ENCODE assay signal across 8 cellular contexts in genomic region chr11:124740277-124740882, GRCh38. TPM values are rescaled to one million over a fixed set of nuclear protein-coding genes. Genes with fewer than 3 reads are reported as not detected.
DNase-seq lines count a peak whose midpoint lies in the region; ATAC-seq, FAIRE-seq and TF ChIP-seq lines count a peak whose summit lies in the region.

No MANE protein-coding gene starts in this region.

- H3K4me1 ChIP-seq in GM12878 (ENCODE audit: control insufficient read depth, insufficient read depth, low read length), result peaks cover 10% of the 10 kb centered on the region

- no peaks in the 10 kb centered on the region for H3K9me3 ChIP-seq in GM12878 (replicated peaks; ENCODE audit: control insufficient read depth, insufficient read depth, low read length)

- ATAC-seq in GM19438 (IDR thresholded peaks at IDR 0.05; ENCODE audit: low read depth, unreplicated experiment), result peak; percentile 48
- ATAC-seq in HG03460 (IDR thresholded peaks at IDR 0.05; ENCODE audit: unreplicated experiment), result peak; percentile 49
- ATAC-seq in GM12878, result peak; percentile 69
- ATAC-seq in left colon, result peak; percentile 36

- H3K27ac ChIP-seq in GM12878 (ENCODE audit: control insufficient read depth, insufficient read depth), result no peak overlapping the region

- H3K27me3 ChIP-seq in GM12878 (replicated peaks in 1 of 2; ENCODE audit: control insufficient read depth in 2 of 2, insufficient read depth in 2 of 2, low read length in 1 of 2), result peaks cover 2 to 3% of the 10 kb centered on the region in 2 experiments; a peak in 1 of 4 replicates

- no peak for FAIRE-seq in GM12878 (lab: Jason Lieb, UNC)

- POLR2A ChIA-PET in GM12878 (lab: Charles Lee), result interaction anchor here (0.8 to 1.6 kb wide), 3 partner anchors 13 to 67 kb away, joined by 3 to 6 read pairs (median 5); partner anchors contain the start of genes SIAE and SPA17

- RAD21 ChIA-PET in GM12878 (lab: Charles Lee; ENCODE audit: unreplicated experiment), result interaction anchor here (1.6 to 2.9 kb wide), 2 partner anchors 23 to 70 kb away, joined by 4 to 23 read pairs; no protein-coding TSS in a partner anchor

- peak overlapping the region; percentile 67 for H2AFZ ChIP-seq in GM12878 (ENCODE audit: control insufficient read depth, low read depth, low read length)

- BruUV-seq in GM12878 (replicated peaks; lab: Mats Ljungman, UMichigan), result no TSS peak

- TF ChIP-seq CTCF in GM12878 (IDR thresholded peaks at IDR 0.05 in 2 of 3, conservative IDR thresholded peaks at IDR 0.05 in 1 of 3; ENCODE audit: control insufficient read depth in 2 of 3, extremely low read depth in 1 of 3, insufficient read depth in 1 of 3, low read depth in 3 of 3, low read length in 3 of 3), result peak; percentile 47 to 55 (median 52)

- no peak for TF ChIP-seq EP300 in GM12878 (IDR thresholded peaks at IDR 0.05; ENCODE audit: borderline replicate concordance in 1 of 2, control insufficient read depth in 1 of 2, low read depth in 2 of 2, low read length in 2 of 2)

- peak overlapping the region; percentile 29; the same call in 1 of the 2 replicates for H3K9ac ChIP-seq in GM12878 (ENCODE audit: control insufficient read depth, insufficient read depth, low read length)

- DNase-seq in CD1c-positive myeloid dendritic cell (ENCODE audit: extremely low spot score) (peak; percentile 81), SKM-1 (lab: John Stamatoyannopoulos, UW; ENCODE audit: unreplicated experiment) (peak; percentile 76), GM12878 (ENCODE audit: low read depth, low spot score) (no peak), left colon (peak in 1 of 2 donors; percentile 40), NCI-H774 (lab: John Stamatoyannopoulos, UW) (no peak)
- DNase-seq in stimulated activated CD4-positive, alpha-beta T cell treated with anti-CD3 and anti-CD28 coated beads, TNF-alpha, amount 100 ng/mL, for 24 hours (ENCODE audit: low read depth in 3 of 3), result peak in 2 of 3 experiments; percentile 31 to 64

- CTCF ChIA-PET in GM12878 (lab: Yijun Ruan, JAX), result interaction anchor here (0.5 to 12.2 kb wide), 7 partner anchors 9 to 883 kb away, joined by 3 to 202 read pairs (median 6); partner anchors contain the start of genes ESAM, SIAE and SPA17

- SMC1A ChIA-PET in GM12878 (lab: Charles Lee; ENCODE audit: uncharacterized antibody, unreplicated experiment), result interaction anchor here (0.8 to 4.9 kb wide), 5 partner anchors 15 to 96 kb away, joined by 3 to 32 read pairs (median 4); partner anchors contain the start of genes SIAE and SPA17

- H3K4me3 ChIP-seq in GM12878, result peak overlapping the region; percentile 81

- H4K20me1 ChIP-seq in GM12878 (ENCODE audit: control insufficient read depth, insufficient read depth), result no peaks in the 10 kb centered on the region

- no peaks in the 10 kb centered on the region for H3K79me2 ChIP-seq in GM12878 (ENCODE audit: control insufficient read depth, insufficient read depth, low read length)

- TF ChIP-seq RAD21 in GM12878 (IDR thresholded peaks at IDR 0.05; ENCODE audit: insufficient read depth, low read depth, low read length), result no peak

- no peak for TF ChIP-seq POLR2A in GM12878 (IDR thresholded peaks at IDR 0.05; ENCODE audit: low read depth, low read length)

- in situ Hi-C loops in GM12878 (cut with MboI), result no loop called here

- peak overlapping the region; percentile 99 for H3K4me2 ChIP-seq in GM12878 (ENCODE audit: control insufficient read depth, insufficient read depth)

- intact Hi-C loops in GM12878 (cut with micrococcal nuclease; ENCODE audit: unreplicated experiment) (no loop called here), left colon (cut with DNase I, micrococcal nuclease) (no loop called here)

- no peaks in the 10 kb centered on the region for H3K36me3 ChIP-seq in GM12878 (ENCODE audit: control insufficient read depth in 2 of 2, insufficient read depth in 2 of 2, low read length in 1 of 2)

- WGBS in GM12878 (ENCODE audit: insufficient coverage, insufficient replicate concordance, low lambda C conversion rate, missing lambda C conversion rate), result 7% methylated on average over 37 of the region's 37 CpGs

TF ChIP-seq in GM12878, 131 proteins besides CTCF, POLR2A, EP300 and RAD21 (continues in another document):
- TF ChIP-seq TARDBP (IDR thresholded peaks at IDR 0.05; ENCODE audit: borderline replicate concordance) (no peak), SMC3 (IDR thresholded peaks at IDR 0.05; ENCODE audit: borderline replicate concordance, low read length) (peak; percentile 22; the same call in 1 of the 2 replicates), IKZF1 (conservative IDR thresholded peaks at IDR 0.05) (peak; percentile 60)

RNA-seq across cellular contexts. Expression of gene NRGN, which starts 0.6 kb away (rescaled TPM):
- total RNA-seq in GM12878 (2013; cell fraction: nucleolus; rRNA removed), result not detected in 2 replicates
- total RNA-seq in GM12878 (2014; rRNA removed), result 0.49 and 1.1 TPM in 2 replicates
- 0.36 TPM in 1 of 2 replicates, not detected in the other for total RNA-seq in GM12878 (2014; rRNA removed; fragmentation: Illumina TruSeq; extraction: Trizol)
- 2.7 and 3.2 TPM in 2 replicates for total RNA-seq in GM12878 (2021)
- polyA plus RNA-seq in GM12878 (2011; ENCODE audit: low read depth), result 0.84 TPM
- polyA plus RNA-seq in GM12878 (2011; rRNA removed), result 0.97 and 2.1 TPM in 2 replicates
- polyA plus RNA-seq in GM12878 (2011; cell fraction: cytosol; rRNA removed), result 4.2 and 5.7 TPM in 2 replicates
- polyA plus RNA-seq in GM12878 (2011; cell fraction: nucleus; rRNA removed), result 9.3 and 10.5 TPM in 2 replicates
- 2.3 and 2.8 TPM in 2 replicates for polyA plus RNA-seq in GM12878 (2012)
- polyA plus RNA-seq in GM12878 (2014; fragmentation: Illumina TruSeq; extraction: Trizol), result 1.2 TPM in 1 of 2 replicates, not detected in the other
- polyA plus RNA-seq in GM12878 (2014; fragmentation: Nextera tagmentation; extraction: Ambion mirVana), result not detected
- polyA plus RNA-seq in GM12878 (2014; rRNA removed), result 2.8 and 3.5 TPM in 2 replicates
- polyA plus RNA-seq in GM12878 (2016; fragmentation: Nextera tagmentation; extraction: Ambion mirVana), result 1 to 10 TPM in 1 of 2 experiments, under 1 TPM in 1; 0.92 to 1.1 TPM
- 0.88 and 0.95 TPM in 2 replicates for polyA minus RNA-seq in GM12878 (2011; rRNA and poly(A)+ RNA removed)
- 2.0 and 2.1 TPM in 2 replicates for polyA minus RNA-seq in GM12878 (2011; cell fraction: cytosol; rRNA and poly(A)+ RNA removed)
- polyA minus RNA-seq in GM12878 (2011; cell fraction: nucleus; rRNA and poly(A)+ RNA removed), result 1.9 and 2.4 TPM in 2 replicates
- total RNA-seq in left colon, result 1 to 10 TPM; 1.8 to 2.5 TPM

RNA-seq across cellular contexts. Expression of gene VSIG2, which starts 11.7 kb away (rescaled TPM):
- total RNA-seq in GM12878 (2013; cell fraction: nucleolus; rRNA removed), result 0.46 TPM in 1 of 2 replicates, not detected in the other
- total RNA-seq in GM12878 (2014; rRNA removed) (not detected in 2 replicates), GM12878 (2014; rRNA removed; fragmentation: Illumina TruSeq; extraction: Trizol) (0.13 TPM in 1 of 2 replicates, not detected in the other), GM12878 (2021) (0.31 and 0.40 TPM in 2 replicates), left colon (100 to 1,000 TPM; 176 to 228 TPM)
- not detected for polyA plus RNA-seq in GM12878 (2011; ENCODE audit: low read depth)
- polyA plus RNA-seq in GM12878 (2011; rRNA removed) (0.12 and 0.15 TPM in 2 replicates), GM12878 (2014; fragmentation: Illumina TruSeq; extraction: Trizol) (not detected in 2 replicates), GM12878 (2014; fragmentation: Nextera tagmentation; extraction: Ambion mirVana) (not detected), GM12878 (2014; rRNA removed) (0.15 and 0.27 TPM in 2 replicates), GM12878 (2016; fragmentation: Nextera tagmentation; extraction: Ambion mirVana) (under 1 TPM in 1 of 2 experiments, not detected in 1; 0.19 TPM)
- polyA plus RNA-seq in GM12878 (2011; cell fraction: cytosol; rRNA removed), result 0.07 TPM in 1 of 2 replicates, not detected in the other
- polyA plus RNA-seq in GM12878 (2011; cell fraction: nucleus; rRNA removed), result 0.41 and 1.0 TPM in 2 replicates
- 0.14 TPM in 1 of 2 replicates, not detected in the other for polyA plus RNA-seq in GM12878 (2012)
- not detected in 2 replicates for polyA minus RNA-seq in GM12878 (2011; rRNA and poly(A)+ RNA removed)
- polyA minus RNA-seq in GM12878 (2011; cell fraction: cytosol; rRNA and poly(A)+ RNA removed), result not detected in 2 replicates
- polyA minus RNA-seq in GM12878 (2011; cell fraction: nucleus; rRNA and poly(A)+ RNA removed), result not detected in 2 replicates

RNA-seq across cellular contexts. Expression of gene ESAM, which starts 21.7 kb away (rescaled TPM):
- 17.0 and 18.6 TPM in 2 replicates for total RNA-seq in GM12878 (2013; cell fraction: nucleolus; rRNA removed)
- total RNA-seq in GM12878 (2014; rRNA removed) (16.3 and 20.6 TPM in 2 replicates), GM12878 (2014; rRNA removed; fragmentation: Illumina TruSeq; extraction: Trizol) (9.2 and 9.4 TPM in 2 replicates), GM12878 (2021) (26.1 and 26.9 TPM in 2 replicates), left colon (1 to 10 TPM; 8.6 to 9.6 TPM)
- polyA plus RNA-seq in GM12878 (2011; ENCODE audit: low read depth), result 7.7 TPM
- polyA plus RNA-seq in GM12878 (2011; rRNA removed) (5.7 and 15.3 TPM in 2 replicates), GM12878 (2014; fragmentation: Illumina TruSeq; extraction: Trizol) (14.4 and 18.4 TPM in 2 replicates), GM12878 (2014; fragmentation: Nextera tagmentation; extraction: Ambion mirVana) (1 to 10 TPM; 2.7 to 6.9 TPM), GM12878 (2014; rRNA removed) (22.3 and 24.6 TPM in 2 replicates), GM12878 (2016; fragmentation: Nextera tagmentation; extraction: Ambion mirVana) (10 to 100 TPM; 34.2 to 43.6 TPM)
- 12.8 and 13.5 TPM in 2 replicates for polyA plus RNA-seq in GM12878 (2011; cell fraction: cytosol; rRNA removed)
- polyA plus RNA-seq in GM12878 (2011; cell fraction: nucleus; rRNA removed), result 32.4 and 38.8 TPM in 2 replicates
- polyA plus RNA-seq in GM12878 (2012), result 17.7 and 20.4 TPM in 2 replicates
- polyA minus RNA-seq in GM12878 (2011; rRNA and poly(A)+ RNA removed), result 6.6 and 9.7 TPM in 2 replicates
- 2.5 and 2.9 TPM in 2 replicates for polyA minus RNA-seq in GM12878 (2011; cell fraction: cytosol; rRNA and poly(A)+ RNA removed)
- polyA minus RNA-seq in GM12878 (2011; cell fraction: nucleus; rRNA and poly(A)+ RNA removed), result 7.5 and 9.0 TPM in 2 replicates

RNA-seq across cellular contexts. Expression of gene MSANTD2, which starts 59.8 kb away (rescaled TPM):
- total RNA-seq in GM12878 (2013; cell fraction: nucleolus; rRNA removed), result 9.9 and 13.0 TPM in 2 replicates
- total RNA-seq in GM12878 (2014; rRNA removed), result 12.0 and 13.7 TPM in 2 replicates
- total RNA-seq in GM12878 (2014; rRNA removed; fragmentation: Illumina TruSeq; extraction: Trizol), result 10.6 and 11.2 TPM in 2 replicates
- 8.7 and 9.0 TPM in 2 replicates for total RNA-seq in GM12878 (2021)
- polyA plus RNA-seq in GM12878 (2011; ENCODE audit: low read depth), result 3.1 TPM
- 7.2 and 10.4 TPM in 2 replicates for polyA plus RNA-seq in GM12878 (2011; rRNA removed)
- polyA plus RNA-seq in GM12878 (2011; cell fraction: cytosol; rRNA removed), result 3.4 and 3.9 TPM in 2 replicates
- 12.3 and 14.2 TPM in 2 replicates for polyA plus RNA-seq in GM12878 (2011; cell fraction: nucleus; rRNA removed)
- polyA plus RNA-seq in GM12878 (2012), result 3.2 and 5.0 TPM in 2 replicates
- polyA plus RNA-seq in GM12878 (2014; fragmentation: Illumina TruSeq; extraction: Trizol), result 11.6 and 17.5 TPM in 2 replicates
- polyA plus RNA-seq in GM12878 (2014; fragmentation: Nextera tagmentation; extraction: Ambion mirVana), result 1 to 10 TPM; 3.0 to 4.1 TPM
- 12.4 and 13.8 TPM in 2 replicates for polyA plus RNA-seq in GM12878 (2014; rRNA removed)
- polyA plus RNA-seq in GM12878 (2016; fragmentation: Nextera tagmentation; extraction: Ambion mirVana), result 1 to 10 TPM; 6.4 to 7.0 TPM
- 1.8 and 1.9 TPM in 2 replicates for polyA minus RNA-seq in GM12878 (2011; rRNA and poly(A)+ RNA removed)
- 3.6 and 4.0 TPM in 2 replicates for polyA minus RNA-seq in GM12878 (2011; cell fraction: cytosol; rRNA and poly(A)+ RNA removed)
- 5.3 and 9.5 TPM in 2 replicates for polyA minus RNA-seq in GM12878 (2011; cell fraction: nucleus; rRNA and poly(A)+ RNA removed)
- total RNA-seq in left colon, result 1 to 10 TPM; 7.3 to 9.0 TPM

Comparison
In these comparisons a context has a peak if more than half of its experiments do, and no peak if none do; other contexts are left out.
1. DNase-seq: peak in CD1c-positive myeloid dendritic cell (single experiment), SKM-1 (single experiment) and stimulated activated CD4-positive, alpha-beta T cell treated with anti-CD3 and anti-CD28 coated beads, TNF-alpha, amount 100 ng/mL, for 24 hours (2 of 3); none in GM12878 (single experiment) and NCI-H774 (single experiment).
2. RNA of gene VSIG2, which starts 11.7 kb away (total RNA-seq): 176 to 228 TPM in left colon; 0.13 to 0.46 TPM in GM12878; every median in the first group is over 100 times any median in the second.
3. Peak in every context shown above with its lines, with median percentiles within 50 percentile points of each other: ATAC-seq.